ENCODE assay signal across 25 cellular contexts in the genomic region with DNA sequence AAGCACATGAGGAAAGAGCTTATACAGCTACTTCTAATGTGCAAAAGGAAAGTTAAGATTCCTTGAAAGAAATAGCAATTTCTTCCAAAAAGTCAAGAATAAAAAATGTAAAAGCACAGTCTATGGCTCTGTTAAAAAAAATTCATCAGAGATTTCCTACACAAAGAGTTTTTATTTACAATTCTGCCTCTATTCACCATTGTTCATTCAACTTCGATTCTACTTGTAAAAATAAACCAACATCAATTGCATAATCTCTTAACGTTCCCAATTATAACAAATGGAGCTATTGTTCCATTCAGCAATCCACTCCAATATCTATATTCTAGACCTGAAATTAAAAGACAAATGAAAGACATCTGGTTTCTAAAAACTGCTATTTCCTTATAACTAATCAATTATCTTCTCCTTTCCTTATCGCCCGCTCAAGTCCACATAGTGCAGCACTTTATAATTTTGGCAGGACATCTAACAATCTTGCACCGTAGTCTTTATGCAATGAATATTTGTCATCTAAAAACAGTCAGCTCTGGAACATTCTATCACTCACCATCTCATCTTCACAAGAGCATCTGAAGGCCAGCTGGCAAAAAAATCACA. TPM values are rescaled to one million over a fixed set of nuclear protein-coding genes. Genes with fewer than 3 reads are reported as not detected.
DNase-seq lines count a peak whose midpoint lies in the region; ATAC-seq, FAIRE-seq and TF ChIP-seq lines count a peak whose summit lies in the region.
"Had no signal": no experiment of that assay in that cellular context is flagged by ENCODE, and none has a peak within 500 bp of the region (broad histone marks: within the 10 kb centered on the region; RNA-seq: fewer than 3 reads in every experiment).

No MANE protein-coding gene starts in this region.

- intact Hi-C loops in dorsolateral prefrontal cortex (cut with DNase I) = no loop called here

- TF ChIP-seq CTCF in dorsolateral prefrontal cortex (IDR thresholded peaks at IDR 0.05 in 54 of 56, conservative IDR thresholded peaks at IDR 0.05 in 2 of 56; ENCODE audit: low read depth in 1 of 56, partially characterized antibody in 56 of 56) = no peak

- DNase-seq in LHCN-M2 (ENCODE audit: low read depth) = peak; percentile 6
- DNase-seq in dorsolateral prefrontal cortex = no peak
- DNase-seq in HUDEP-2 (lab: John Stamatoyannopoulos, UW; ENCODE audit: unreplicated experiment in 76 of 76) = no peak
- no peak for DNase-seq in GM12891 (ENCODE audit: insufficient read length, low spot score)
- DNase-seq: ACHN; CD4-positive, alpha-beta memory T cell; DND-41; H9; IMR-90; NCI-H1105; NCI-H146; NCI-H2029; NCI-H2171 treated with DMSO at 0.1 percent for 48 hours; NCI-H446; NCI-H526 treated with DMSO at 0.1 percent for 48 hours had no signal

- ATAC-seq in SK-N-SH treated with all-trans-retinoic acid at 6 μM for 48 hours = no peak
- ATAC-seq: GM12878, Right ventricle myocardium inferior had no signal

- FAIRE-seq in GM12891 (lab: Jason Lieb, UNC) = no peak
- FAIRE-seq: GM12878, HTR-8/SVneo had no signal

- H3K4me3 ChIP-seq in dorsolateral prefrontal cortex = peak overlapping the region in 20 of 59 donors; percentile 2 to 35 (median 10)
- H3K4me3 ChIP-seq: BLaER1 treated with 17β-estradiol and CSF1 and Interleukin-3, amounts not matched to agents 10 nM and 100 nM; GM12878; SJSA1 had no signal

- TF ChIP-seq POLR2A in GM12891 (IDR thresholded peaks at IDR 0.05; ENCODE audit: low read depth, low read length) = no peak

- peak overlapping the region in 57 of 59 donors; percentile 18 to 91 (median 76) for H3K27ac ChIP-seq in dorsolateral prefrontal cortex
- H3K27ac ChIP-seq in layer of hippocampus (ENCODE audit: low read depth, low read length) = peak overlapping the region; percentile 66
- peak overlapping the region; percentile 23 for H3K27ac ChIP-seq in temporal lobe (ENCODE audit: low read depth, low read length)
- H3K27ac ChIP-seq: BLaER1 treated with 17β-estradiol and CSF1 and Interleukin-3, amounts not matched to agents 10 nM and 100 nM; HL-60; KMS-11; SJSA1 had no signal

- no peaks in the 10 kb centered on the region for H3K27me3 ChIP-seq in dorsolateral prefrontal cortex
- no peaks in the 10 kb centered on the region for H3K27me3 ChIP-seq in layer of hippocampus (ENCODE audit: control insufficient read depth, insufficient read depth, low read length)
- H3K27me3 ChIP-seq: BLaER1 treated with 17β-estradiol and CSF1 and Interleukin-3, amounts not matched to agents 10 nM and 100 nM had no signal

TF ChIP-seq in GM12891, 5 proteins besides CTCF, POLR2A, EP300 and RAD21:
- TF ChIP-seq SPI1 (IDR thresholded peaks at IDR 0.05; ENCODE audit: low read depth, low read length) (no peak), POU2F2 (IDR thresholded peaks at IDR 0.05; ENCODE audit: low read depth, low read length) (no peak), TAF1 (IDR thresholded peaks at IDR 0.05; ENCODE audit: low read depth, low read length) (no peak), POLR2AphosphoS5 (IDR thresholded peaks at IDR 0.05; ENCODE audit: low read depth, low read length) (no peak), PAX5 (IDR thresholded peaks at IDR 0.05; ENCODE audit: insufficient read depth, low read length, severe bottlenecking) (no peak)

TF ChIP-seq in SK-N-SH treated with all-trans-retinoic acid at 6 μM for 48 hours, 23 proteins besides CTCF, POLR2A, EP300 and RAD21 (continues in another document):
- TF ChIP-seq OSR1 (CRISPR knock-in tag; IDR thresholded peaks at IDR 0.05) = no peak
- TF ChIP-seq, protein P1, sequence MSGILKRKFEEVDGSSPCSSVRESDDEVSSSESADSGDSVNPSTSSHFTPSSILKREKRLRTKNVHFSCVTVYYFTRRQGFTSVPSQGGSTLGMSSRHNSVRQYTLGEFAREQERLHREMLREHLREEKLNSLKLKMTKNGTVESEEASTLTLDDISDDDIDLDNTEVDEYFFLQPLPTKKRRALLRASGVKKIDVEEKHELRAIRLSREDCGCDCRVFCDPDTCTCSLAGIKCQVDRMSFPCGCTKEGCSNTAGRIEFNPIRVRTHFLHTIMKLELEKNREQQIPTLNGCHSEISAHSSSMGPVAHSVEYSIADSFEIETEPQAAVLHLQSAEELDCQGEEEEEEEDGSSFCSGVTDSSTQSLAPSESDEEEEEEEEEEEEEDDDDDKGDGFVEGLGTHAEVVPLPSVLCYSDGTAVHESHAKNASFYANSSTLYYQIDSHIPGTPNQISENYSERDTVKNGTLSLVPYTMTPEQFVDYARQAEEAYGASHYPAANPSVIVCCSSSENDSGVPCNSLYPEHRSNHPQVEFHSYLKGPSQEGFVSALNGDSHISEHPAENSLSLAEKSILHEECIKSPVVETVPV (CRISPR knock-in tag; IDR thresholded peaks at IDR 0.05) = no peak
- TF ChIP-seq ZC3H10 (CRISPR knock-in tag; IDR thresholded peaks at IDR 0.05) = no peak
- no peak for TF ChIP-seq SNAI2 (CRISPR knock-in tag; IDR thresholded peaks at IDR 0.05)
- no peak for TF ChIP-seq ZFP30 (CRISPR knock-in tag; IDR thresholded peaks at IDR 0.05)
- TF ChIP-seq TOX (CRISPR knock-in tag; IDR thresholded peaks at IDR 0.05; ENCODE audit: borderline replicate concordance) = no peak
- TF ChIP-seq, protein P2, sequence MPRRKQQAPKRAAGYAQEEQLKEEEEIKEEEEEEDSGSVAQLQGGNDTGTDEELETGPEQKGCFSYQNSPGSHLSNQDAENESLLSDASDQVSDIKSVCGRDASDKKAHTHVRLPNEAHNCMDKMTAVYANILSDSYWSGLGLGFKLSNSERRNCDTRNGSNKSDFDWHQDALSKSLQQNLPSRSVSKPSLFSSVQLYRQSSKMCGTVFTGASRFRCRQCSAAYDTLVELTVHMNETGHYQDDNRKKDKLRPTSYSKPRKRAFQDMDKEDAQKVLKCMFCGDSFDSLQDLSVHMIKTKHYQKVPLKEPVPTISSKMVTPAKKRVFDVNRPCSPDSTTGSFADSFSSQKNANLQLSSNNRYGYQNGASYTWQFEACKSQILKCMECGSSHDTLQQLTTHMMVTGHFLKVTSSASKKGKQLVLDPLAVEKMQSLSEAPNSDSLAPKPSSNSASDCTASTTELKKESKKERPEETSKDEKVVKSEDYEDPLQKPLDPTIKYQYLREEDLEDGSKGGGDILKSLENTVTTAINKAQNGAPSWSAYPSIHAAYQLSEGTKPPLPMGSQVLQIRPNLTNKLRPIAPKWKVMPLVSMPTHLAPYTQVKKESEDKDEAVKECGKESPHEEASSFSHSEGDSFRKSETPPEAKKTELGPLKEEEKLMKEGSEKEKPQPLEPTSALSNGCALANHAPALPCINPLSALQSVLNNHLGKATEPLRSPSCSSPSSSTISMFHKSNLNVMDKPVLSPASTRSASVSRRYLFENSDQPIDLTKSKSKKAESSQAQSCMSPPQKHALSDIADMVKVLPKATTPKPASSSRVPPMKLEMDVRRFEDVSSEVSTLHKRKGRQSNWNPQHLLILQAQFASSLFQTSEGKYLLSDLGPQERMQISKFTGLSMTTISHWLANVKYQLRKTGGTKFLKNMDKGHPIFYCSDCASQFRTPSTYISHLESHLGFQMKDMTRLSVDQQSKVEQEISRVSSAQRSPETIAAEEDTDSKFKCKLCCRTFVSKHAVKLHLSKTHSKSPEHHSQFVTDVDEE (CRISPR knock-in tag; IDR thresholded peaks at IDR 0.05) = no peak
- no peak for TF ChIP-seq TCF4 (CRISPR knock-in tag; IDR thresholded peaks at IDR 0.05; ENCODE audit: borderline replicate concordance)
- TF ChIP-seq GLIS3 (CRISPR knock-in tag; IDR thresholded peaks at IDR 0.05) = no peak
- no peak for TF ChIP-seq ZNF8 (CRISPR knock-in tag; IDR thresholded peaks at IDR 0.05)
- TF ChIP-seq ZNF565 (CRISPR knock-in tag; conservative IDR thresholded peaks at IDR 0.05; ENCODE audit: low read depth) = no peak
- no peak for TF ChIP-seq ISL1 (CRISPR knock-in tag; IDR thresholded peaks at IDR 0.05)
- TF ChIP-seq BACH2 (CRISPR knock-in tag; IDR thresholded peaks at IDR 0.05; ENCODE audit: borderline replicate concordance) = no peak
- TF ChIP-seq, protein P3, sequence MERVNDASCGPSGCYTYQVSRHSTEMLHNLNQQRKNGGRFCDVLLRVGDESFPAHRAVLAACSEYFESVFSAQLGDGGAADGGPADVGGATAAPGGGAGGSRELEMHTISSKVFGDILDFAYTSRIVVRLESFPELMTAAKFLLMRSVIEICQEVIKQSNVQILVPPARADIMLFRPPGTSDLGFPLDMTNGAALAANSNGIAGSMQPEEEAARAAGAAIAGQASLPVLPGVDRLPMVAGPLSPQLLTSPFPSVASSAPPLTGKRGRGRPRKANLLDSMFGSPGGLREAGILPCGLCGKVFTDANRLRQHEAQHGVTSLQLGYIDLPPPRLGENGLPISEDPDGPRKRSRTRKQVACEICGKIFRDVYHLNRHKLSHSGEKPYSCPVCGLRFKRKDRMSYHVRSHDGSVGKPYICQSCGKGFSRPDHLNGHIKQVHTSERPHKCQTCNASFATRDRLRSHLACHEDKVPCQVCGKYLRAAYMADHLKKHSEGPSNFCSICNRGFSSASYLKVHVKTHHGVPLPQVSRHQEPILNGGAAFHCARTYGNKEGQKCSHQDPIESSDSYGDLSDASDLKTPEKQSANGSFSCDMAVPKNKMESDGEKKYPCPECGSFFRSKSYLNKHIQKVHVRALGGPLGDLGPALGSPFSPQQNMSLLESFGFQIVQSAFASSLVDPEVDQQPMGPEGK (CRISPR knock-in tag; IDR thresholded peaks at IDR 0.05; ENCODE audit: borderline replicate concordance) = no peak
- TF ChIP-seq ESRRG (CRISPR knock-in tag; IDR thresholded peaks at IDR 0.05) = no peak
- no peak for TF ChIP-seq RARB (CRISPR knock-in tag; IDR thresholded peaks at IDR 0.05)
- TF ChIP-seq, protein P4, sequence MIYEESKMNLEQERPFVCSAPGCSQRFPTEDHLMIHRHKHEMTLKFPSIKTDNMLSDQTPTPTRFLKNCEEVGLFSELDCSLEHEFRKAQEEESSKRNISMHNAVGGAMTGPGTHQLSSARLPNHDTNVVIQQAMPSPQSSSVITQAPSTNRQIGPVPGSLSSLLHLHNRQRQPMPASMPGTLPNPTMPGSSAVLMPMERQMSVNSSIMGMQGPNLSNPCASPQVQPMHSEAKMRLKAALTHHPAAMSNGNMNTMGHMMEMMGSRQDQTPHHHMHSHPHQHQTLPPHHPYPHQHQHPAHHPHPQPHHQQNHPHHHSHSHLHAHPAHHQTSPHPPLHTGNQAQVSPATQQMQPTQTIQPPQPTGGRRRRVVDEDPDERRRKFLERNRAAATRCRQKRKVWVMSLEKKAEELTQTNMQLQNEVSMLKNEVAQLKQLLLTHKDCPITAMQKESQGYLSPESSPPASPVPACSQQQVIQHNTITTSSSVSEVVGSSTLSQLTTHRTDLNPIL (CRISPR knock-in tag; IDR thresholded peaks at IDR 0.05; ENCODE audit: low read depth) = no peak

RNA-seq across cellular contexts. Expression of a gene that starts 6.2 kb away (rescaled TPM):
- total RNA-seq in LHCN-M2 (2014; rRNA removed) (0.32 and 0.34 TPM in 2 replicates), dorsolateral prefrontal cortex (1 to 10 TPM in 9 of 120 experiments, under 1 TPM in 22, not detected in 89; 0.22 to 2.2 (median 0.62) TPM), temporal lobe (0.98 TPM)
- 0.55 TPM for polyA plus RNA-seq in LHCN-M2 (2012)
- 1.1 TPM for polyA plus RNA-seq in GM12891 (2012; ENCODE audit: low read depth, missing spikeins)

RNA-seq across cellular contexts. Expression of a gene that starts 58.7 kb away (rescaled TPM):
- not detected in 2 replicates for total RNA-seq in LHCN-M2 (2014; rRNA removed)
- polyA plus RNA-seq in LHCN-M2 (2012) = not detected
- 1 to 10 TPM in 17 of 120 experiments, under 1 TPM in 27, not detected in 76; 0.31 to 4.0 (median 0.78) TPM for total RNA-seq in dorsolateral prefrontal cortex
- not detected for total RNA-seq in temporal lobe
- polyA plus RNA-seq in GM12891 (2012; ENCODE audit: low read depth, missing spikeins) = not detected
- total RNA-seq: CD4-positive, alpha-beta memory T cell; H9; IMR-90; Right ventricle myocardium inferior; SJSA1 had no signal
- polyA plus RNA-seq: CD4-positive, alpha-beta memory T cell; IMR-90 had no signal

Comparison
In these comparisons a context has a peak if more than half of its experiments do, and no peak if none do; other contexts are left out.
1. H3K27ac ChIP-seq: peak in every context shown above with its lines; median percentile 76 in dorsolateral prefrontal cortex; 66 in layer of hippocampus; 23 in temporal lobe.